32 cellular contexts compared by ENCODE assay signal in the genomic region with DNA sequence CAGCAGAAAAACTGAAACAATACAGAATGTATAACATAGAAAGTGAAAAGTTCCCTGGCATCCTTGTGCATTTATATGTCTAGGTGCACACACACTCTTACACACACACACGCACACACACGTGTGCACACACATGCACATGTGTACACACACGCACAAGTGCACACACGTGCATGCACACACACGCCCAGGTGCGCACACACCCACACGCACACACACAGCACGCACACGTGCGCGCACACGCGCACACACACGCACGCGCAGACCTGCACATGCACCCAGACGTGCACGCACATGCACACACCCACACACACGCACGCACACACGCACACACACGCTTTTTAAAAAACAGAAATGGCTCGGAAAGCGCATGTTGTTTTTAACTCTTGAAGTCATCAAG.
"Had no signal": no experiment of that assay in that cellular context is flagged by ENCODE, and none has a peak within 500 bp of the region (broad histone marks: within the 10 kb centered on the region; RNA-seq: fewer than 3 reads in every experiment).

No MANE protein-coding gene starts in this region.

- H3K4me3 ChIP-seq: esophagus muscularis mucosa, gastrocnemius medialis, heart left ventricle had no signal

- H3K36me3 ChIP-seq: brain microvascular endothelial cell, esophagus muscularis mucosa, gastrocnemius medialis, heart left ventricle, WERI-Rb-1 had no signal

- H3K9me3 ChIP-seq: esophagus muscularis mucosa, gastrocnemius medialis, heart left ventricle had no signal

- H3K27me3 ChIP-seq: brain microvascular endothelial cell, esophagus muscularis mucosa, foreskin keratinocyte, gastrocnemius medialis, heart left ventricle had no signal

- H3K4me1 ChIP-seq: foreskin keratinocyte, gastrocnemius medialis had no signal

- ATAC-seq: activated CD4-positive, alpha-beta T cell treated with anti-CD3 and anti-CD28 coated beads for 36 hours; activated CD8-positive, alpha-beta memory T cell treated with anti-CD3 and anti-CD28 coated beads, Interleukin-2, amount 10 ng/mL, durations not matched to agents 7 days and 5 days; activated CD8-positive, alpha-beta T cell treated with anti-CD3 and anti-CD28 coated beads, Interleukin-2, amount 10 ng/mL, durations not matched to agents 7 days and 5 days; effector memory CD8-positive, alpha-beta T cell; foreskin keratinocyte; gastrocnemius medialis; heart left ventricle; T-helper 17 cell had no signal

- FAIRE-seq: astrocyte, colon had no signal

- DNase-seq: activated CD4-positive, alpha-beta memory T cell treated with anti-CD3 and anti-CD28 coated beads for 36 hours; activated CD4-positive, alpha-beta T cell treated with anti-CD3 and anti-CD28 coated beads for 36 hours; activated CD4-positive, CD25-positive, alpha-beta regulatory T cell; activated CD4-positive, CD25-positive, alpha-beta regulatory T cell treated with anti-CD3 and anti-CD28 coated beads, Interleukin-2, amount 50 U/mL, for 72 hours; activated CD8-positive, alpha-beta memory T cell treated with anti-CD3 and anti-CD28 coated beads, Interleukin-2, amount 10 ng/mL, durations not matched to agents 7 days and 5 days; activated CD8-positive, alpha-beta memory T cell treated with anti-CD3 and anti-CD28 coated beads, Interleukin-2, amount 50 U/mL, for 4 hours; activated CD8-positive, alpha-beta T cell treated with anti-CD3 and anti-CD28 coated beads, Interleukin-2, amount 10 ng/mL, durations not matched to agents 7 days and 5 days; activated gamma-delta T cell; activated naive CD4-positive, alpha-beta T cell; activated naive CD4-positive, alpha-beta T cell treated with anti-CD3 and anti-CD28 coated beads, Interleukin-2, amount 10 ng/mL, durations not matched to agents 7 days and 5 days; activated T-cell treated with anti-CD3 and anti-CD28 coated beads, Interleukin-2, amount 50 U/mL, for 1 hour; activated T-cell treated with anti-CD3 and anti-CD28 coated beads, Interleukin-2, amount 50 U/mL, for 48 hours; amniotic stem cell; anterior cingulate cortex; brain microvascular endothelial cell; caudate nucleus; cortex of kidney; dermis blood vessel endothelial cell; effector CD4-positive, alpha-beta T cell; effector memory CD8-positive, alpha-beta T cell; erythroblast; foreskin keratinocyte; gastrocnemius medialis; glutamatergic neuron; heart left ventricle; T-helper 1 cell; T-helper 17 cell; T1000; WERI-Rb-1 had no signal

- H3K27ac ChIP-seq: brain microvascular endothelial cell, esophagus muscularis mucosa, foreskin keratinocyte, gastrocnemius medialis, heart left ventricle, WERI-Rb-1 had no signal
